ENCODE assay signal across 1 cellular context in genomic region chr7:12685550-12685949, GRCh38.
TF ChIP-seq lines count a peak whose summit lies in the region.

No MANE protein-coding gene starts in this region.

TF ChIP-seq in endothelial cell of umbilical vein, 7 proteins besides CTCF, POLR2A, EP300 and RAD21 (continued from another document):
- TF ChIP-seq, protein P1, sequence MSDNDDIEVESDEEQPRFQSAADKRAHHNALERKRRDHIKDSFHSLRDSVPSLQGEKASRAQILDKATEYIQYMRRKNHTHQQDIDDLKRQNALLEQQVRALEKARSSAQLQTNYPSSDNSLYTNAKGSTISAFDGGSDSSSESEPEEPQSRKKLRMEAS (IDR thresholded peaks at IDR 0.05; ENCODE audit: insufficient read depth, insufficient read length) = no peak
- TF ChIP-seq JUN (IDR thresholded peaks at IDR 0.05; ENCODE audit: borderline replicate concordance, insufficient read depth, insufficient read length, low read depth) (no peak), POLR2AphosphoS5 (IDR thresholded peaks at IDR 0.05; ENCODE audit: insufficient read depth, low read depth, low read length) (no peak)
